17 cellular contexts compared by ENCODE assay signal in the genomic region with DNA sequence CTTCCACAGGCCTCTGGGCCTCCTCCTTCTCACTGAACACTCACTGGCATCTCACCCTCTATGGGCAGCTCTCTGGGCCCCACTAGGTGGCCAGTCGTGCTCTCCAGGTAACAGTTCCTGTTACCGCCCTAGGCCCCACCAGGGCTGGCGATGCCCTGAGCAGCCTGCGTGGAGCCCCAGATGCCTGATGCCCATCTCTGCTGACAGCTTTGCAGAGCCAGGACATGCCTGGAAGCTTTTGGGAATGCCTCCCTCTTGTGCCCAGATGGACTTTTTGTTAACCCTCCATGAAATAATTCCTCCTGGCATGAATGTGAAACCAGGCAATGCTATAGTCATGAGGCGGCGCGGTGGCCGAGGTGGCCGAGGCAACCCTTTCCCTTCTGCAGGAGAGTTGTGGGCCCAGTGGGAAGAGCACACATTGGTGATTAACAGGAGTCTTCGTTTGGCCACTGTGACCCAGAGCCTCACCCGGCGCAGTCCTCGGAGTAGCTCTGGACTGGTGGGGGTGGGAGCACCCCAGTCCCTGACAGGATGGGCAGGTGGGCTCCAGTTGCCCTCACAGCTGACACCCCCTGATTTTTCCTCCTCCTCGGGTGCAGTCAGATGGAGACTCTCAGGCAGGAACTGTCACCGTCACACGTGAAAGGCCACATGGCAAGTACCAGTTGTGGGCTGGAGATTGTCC.
"Had no signal": no experiment of that assay in that cellular context is flagged by ENCODE, and none has a peak within 500 bp of the region (broad histone marks: within the 10 kb centered on the region; RNA-seq: fewer than 3 reads in every experiment).

No MANE protein-coding gene starts in this region.

- H3K27me3 Mint-ChIP-seq: activated CD4-positive, alpha-beta memory T cell treated with anti-CD3 and anti-CD28 coated beads, Interleukin-2, amount 10 ng/mL, durations not matched to agents 7 days and 5 days; activated naive CD4-positive, alpha-beta T cell treated with anti-CD3 and anti-CD28 coated beads, Interleukin-2, amount 10 ng/mL, durations not matched to agents 7 days and 5 days; natural killer cell treated with Interleukin-12 subunit alpha and Interleukin-12 subunit beta and Interleukin-15 and Interleukin-18, amount 100 ng/mL, for 72 hours had no signal

- H3K27ac Mint-ChIP-seq: activated CD4-positive, alpha-beta memory T cell treated with anti-CD3 and anti-CD28 coated beads, Interleukin-2, amount 10 ng/mL, durations not matched to agents 7 days and 5 days; activated naive CD4-positive, alpha-beta T cell treated with anti-CD3 and anti-CD28 coated beads, Interleukin-2, amount 10 ng/mL, durations not matched to agents 7 days and 5 days; natural killer cell treated with Interleukin-12 subunit alpha and Interleukin-12 subunit beta and Interleukin-15 and Interleukin-18, amount 100 ng/mL, for 72 hours; T-helper 17 cell had no signal

- H3K27ac ChIP-seq: spleen, tibial artery had no signal

- H3K9me3 ChIP-seq: spleen, tibial artery had no signal

- H3K4me1 ChIP-seq: spleen had no signal

- H3K4me3 ChIP-seq: spleen, tibial artery had no signal

- H3K9me3 Mint-ChIP-seq: activated CD4-positive, alpha-beta memory T cell treated with anti-CD3 and anti-CD28 coated beads, Interleukin-2, amount 10 ng/mL, durations not matched to agents 7 days and 5 days; activated naive CD4-positive, alpha-beta T cell treated with anti-CD3 and anti-CD28 coated beads, Interleukin-2, amount 10 ng/mL, durations not matched to agents 7 days and 5 days; natural killer cell treated with Interleukin-12 subunit alpha and Interleukin-12 subunit beta and Interleukin-15 and Interleukin-18, amount 100 ng/mL, for 72 hours had no signal

- DNase-seq: activated CD4-positive, alpha-beta memory T cell treated with anti-CD3 and anti-CD28 coated beads, Interleukin-2, amount 10 ng/mL, durations not matched to agents 7 days and 5 days; activated CD4-positive, alpha-beta T cell treated with anti-CD3 and anti-CD28 coated beads for 48 hours; activated effector memory CD4-positive, alpha-beta T cell treated with anti-CD3 and anti-CD28 coated beads, Interleukin-2, amount 50 U/mL, for 16 hours; activated naive CD4-positive, alpha-beta T cell treated with anti-CD3 and anti-CD28 coated beads, Interleukin-2, amount 10 ng/mL, durations not matched to agents 7 days and 5 days; activated T-cell treated with anti-CD3 and anti-CD28 coated beads for 4 hours; amygdala; dermis blood vessel endothelial cell; effector CD8-positive, alpha-beta T cell; foreskin melanocyte; nucleus accumbens; spleen; stimulated activated CD4-positive, alpha-beta T cell treated with anti-CD3 and anti-CD28 coated beads, Interleukin-4, amount 100 ng/mL, for 1 hour; stimulated activated naive CD4-positive, alpha-beta T cell; SW 1271; T-helper 17 cell had no signal

- H3K4me1 Mint-ChIP-seq: activated CD4-positive, alpha-beta memory T cell treated with anti-CD3 and anti-CD28 coated beads, Interleukin-2, amount 10 ng/mL, durations not matched to agents 7 days and 5 days; activated naive CD4-positive, alpha-beta T cell treated with anti-CD3 and anti-CD28 coated beads, Interleukin-2, amount 10 ng/mL, durations not matched to agents 7 days and 5 days had no signal

- H3K36me3 Mint-ChIP-seq: activated naive CD4-positive, alpha-beta T cell treated with anti-CD3 and anti-CD28 coated beads, Interleukin-2, amount 10 ng/mL, durations not matched to agents 7 days and 5 days; natural killer cell treated with Interleukin-12 subunit alpha and Interleukin-12 subunit beta and Interleukin-15 and Interleukin-18, amount 100 ng/mL, for 72 hours had no signal

- ATAC-seq: natural killer cell treated with Interleukin-12 subunit alpha and Interleukin-12 subunit beta and Interleukin-15 and Interleukin-18, amount 100 ng/mL, for 72 hours; T-helper 17 cell had no signal

- H3K36me3 ChIP-seq: spleen had no signal

- H3K4me3 Mint-ChIP-seq: activated CD4-positive, alpha-beta memory T cell treated with anti-CD3 and anti-CD28 coated beads, Interleukin-2, amount 10 ng/mL, durations not matched to agents 7 days and 5 days; activated naive CD4-positive, alpha-beta T cell treated with anti-CD3 and anti-CD28 coated beads, Interleukin-2, amount 10 ng/mL, durations not matched to agents 7 days and 5 days; natural killer cell treated with Interleukin-12 subunit alpha and Interleukin-12 subunit beta and Interleukin-15 and Interleukin-18, amount 100 ng/mL, for 72 hours; T-helper 17 cell had no signal

- H3K27me3 ChIP-seq: tibial artery had no signal
